19 cellular contexts compared by ENCODE assay signal in the genomic region with DNA sequence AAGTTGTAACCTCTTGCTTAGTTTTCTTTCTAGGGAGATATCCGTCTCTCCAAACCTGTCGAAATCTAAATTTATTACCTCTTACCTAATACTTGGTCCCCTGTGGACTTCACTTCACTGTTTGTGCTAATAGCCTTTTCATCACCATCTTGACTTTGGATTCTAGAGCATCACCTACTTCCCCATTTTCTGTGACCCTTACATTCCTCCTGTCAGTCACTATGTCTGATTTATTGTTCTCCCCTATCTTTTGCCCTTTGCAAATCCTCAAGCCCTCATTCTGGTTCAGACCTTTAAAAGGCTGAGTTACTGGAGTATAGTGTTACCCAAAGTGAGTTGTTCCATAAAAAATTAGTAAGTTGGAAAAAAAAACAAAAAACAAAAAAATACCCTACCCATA. TPM values are rescaled to one million over a fixed set of nuclear protein-coding genes. Genes with fewer than 3 reads are reported as not detected.
"Had no signal": no experiment of that assay in that cellular context is flagged by ENCODE, and none has a peak within 500 bp of the region (broad histone marks: within the 10 kb centered on the region; RNA-seq: fewer than 3 reads in every experiment).

No MANE protein-coding gene starts in this region.

- DNase-seq: activated CD4-positive, alpha-beta memory T cell treated with anti-CD3 and anti-CD28 coated beads for 36 hours; activated CD4-positive, alpha-beta T cell treated with anti-CD3 and anti-CD28 coated beads, Interleukin-2, amount 10 ng/mL, durations not matched to agents 7 days and 5 days; activated CD4-positive, CD25-positive, alpha-beta regulatory T cell; activated CD8-positive, alpha-beta memory T cell treated with anti-CD3 and anti-CD28 coated beads for 24 hours; activated gamma-delta T cell; activated naive CD4-positive, alpha-beta T cell treated with anti-CD3 and anti-CD28 coated beads for 36 hours; activated T-cell treated with anti-CD3 and anti-CD28 coated beads, Interleukin-2, amount 50 U/mL, for 48 hours; amygdala; NCI-H1105 treated with DMSO at 0.1 percent for 48 hours; NCI-H146; NCI-H1930; NCI-H510A treated with DMSO at 0.1 percent for 48 hours; NCI-H69; NK-92 treated with Interleukin-12 subunit alpha and Interleukin-12 subunit beta, amount 100 ng/mL, for 24 hours; SIG-M5; T-cell; T-helper 2 cell had no signal

- H3K27ac ChIP-seq: VCaP had no signal

RNA-seq across cellular contexts. Expression of a gene that starts 7.5 kb away (rescaled TPM):
- total RNA-seq: OCI-LY7 had no signal
